In the genomic region with DNA sequence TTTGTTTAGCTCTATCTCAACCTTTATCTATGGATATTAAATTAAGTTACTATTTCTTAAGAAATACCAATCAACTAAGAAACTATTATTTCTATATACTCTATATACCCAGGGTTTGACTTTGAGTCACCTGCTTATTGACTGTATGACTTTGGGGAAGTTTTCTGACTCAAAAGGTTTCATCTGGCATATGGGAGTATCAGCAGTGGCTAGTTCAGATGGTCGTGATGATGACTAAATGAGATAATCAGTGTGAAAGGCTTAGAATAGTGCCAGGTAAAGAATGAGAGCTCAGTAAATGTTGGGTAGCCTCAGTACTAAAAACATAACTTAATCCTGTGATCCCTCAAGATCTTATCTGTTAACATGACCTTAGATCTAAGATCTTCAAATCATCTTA, we compare ENCODE assay signal across 17 cellular contexts.
DNase-seq lines count a peak whose midpoint lies in the region; ATAC-seq and TF ChIP-seq lines count a peak whose summit lies in the region.
"Had no signal": no experiment of that assay in that cellular context is flagged by ENCODE, and none has a peak within 500 bp of the region (broad histone marks: within the 10 kb centered on the region; RNA-seq: fewer than 3 reads in every experiment).

No MANE protein-coding gene starts in this region.

- H3K4me1 ChIP-seq in foreskin keratinocyte (no peaks in the 10 kb centered on the region), sigmoid colon (no peaks in the 10 kb centered on the region), testis (no peaks in the 10 kb centered on the region)
- H3K4me1 ChIP-seq: colonic mucosa, lower lobe of right lung had no signal

- H3K9me3 ChIP-seq in sigmoid colon (no peaks in the 10 kb centered on the region), testis (no peaks in the 10 kb centered on the region)
- H3K9me3 ChIP-seq: colonic mucosa, lower lobe of right lung had no signal

- ATAC-seq in GM19025 (IDR thresholded peaks at IDR 0.05; ENCODE audit: low read depth, unreplicated experiment) (peak; percentile 57), HG02623 (IDR thresholded peaks at IDR 0.05; ENCODE audit: unreplicated experiment) (peak; percentile 83), HG03135 (IDR thresholded peaks at IDR 0.05; ENCODE audit: unreplicated experiment) (peak; percentile 65), foreskin keratinocyte (peak; percentile 54)
- ATAC-seq: activated T-cell treated with anti-CD3 and anti-CD28 coated beads, Interleukin-2, amount 50 U/mL, for 72 hours; lower lobe of right lung had no signal

- H3K27ac ChIP-seq in foreskin keratinocyte (no peak overlapping the region), sigmoid colon (no peak overlapping the region), testis (no peak overlapping the region)
- H3K27ac ChIP-seq: colonic mucosa, lower lobe of right lung, SK-N-MC had no signal

- no peak for DNase-seq in foreskin keratinocyte
- no peak for DNase-seq in sigmoid colon
- no peak for DNase-seq in NCI-H1694 treated with DMSO at 0.1 percent for 48 hours (lab: John Stamatoyannopoulos, UW)
- DNase-seq in testis: no peak
- DNase-seq: activated B cell treated with CpG ODN at 0.5 μM for 24 hours; activated T-cell treated with anti-CD3 and anti-CD28 coated beads, Interleukin-2, amount 50 U/mL, for 72 hours; AML-193; colonic mucosa; H9; lower lobe of right lung; NCI-H1436 treated with DMSO at 0.1 percent for 48 hours; nucleus accumbens; retina had no signal

- TF ChIP-seq CTCF in foreskin keratinocyte (conservative IDR thresholded peaks at IDR 0.05) (no peak), sigmoid colon (IDR thresholded peaks at IDR 0.05) (no peak), testis (IDR thresholded peaks at IDR 0.05) (no peak)

- intact Hi-C loops in sigmoid colon (cut with DNase I): no loop called here
- intact Hi-C loops in testis (cut with DNase I; ENCODE audit: low total_unique reads): no loop called here

- H3K36me3 ChIP-seq in sigmoid colon: no peaks in the 10 kb centered on the region
- no peaks in the 10 kb centered on the region for H3K36me3 ChIP-seq in testis (ENCODE audit: low read depth, missing control alignments)
- H3K36me3 ChIP-seq: colonic mucosa, lower lobe of right lung had no signal

- no peaks in the 10 kb centered on the region for H3K27me3 ChIP-seq in foreskin keratinocyte
- H3K27me3 ChIP-seq in sigmoid colon: no peaks in the 10 kb centered on the region
- H3K27me3 ChIP-seq in testis: no peaks in the 10 kb centered on the region
- H3K27me3 ChIP-seq: colonic mucosa had no signal

- H3K4me3 ChIP-seq in sigmoid colon (no peak overlapping the region), testis (no peak overlapping the region)
- H3K4me3 ChIP-seq: colonic mucosa, lower lobe of right lung, SK-N-MC had no signal

- no peak for TF ChIP-seq POLR2A in sigmoid colon (IDR thresholded peaks at IDR 0.05)
- TF ChIP-seq POLR2A in testis (IDR thresholded peaks at IDR 0.05): no peak

- WGBS in sigmoid colon, 2 donors: 35 to 55% methylated on average over 1 of the region's 1 CpG
- 56 to 61% methylated on average over 1 of the region's 1 CpG for WGBS in testis, 2 donors

- no peak for TF ChIP-seq EP300 in sigmoid colon (IDR thresholded peaks at IDR 0.05)
